1 cellular context compared by ENCODE assay signal in genomic region chr20:23620670-23621386, GRCh38.
TF ChIP-seq lines count a peak whose summit lies in the region.
"Not testable (repeated sequence)": the region's sequence is repeated elsewhere in the genome, so short reads cannot be mapped to it uniquely, and the experiment has no call there.

No MANE protein-coding gene starts in this region.

TF ChIP-seq in HepG2, 621 proteins besides CTCF, POLR2A, EP300 and RAD21 (continued from another document and continues in another):
- TF ChIP-seq, protein P1, sequence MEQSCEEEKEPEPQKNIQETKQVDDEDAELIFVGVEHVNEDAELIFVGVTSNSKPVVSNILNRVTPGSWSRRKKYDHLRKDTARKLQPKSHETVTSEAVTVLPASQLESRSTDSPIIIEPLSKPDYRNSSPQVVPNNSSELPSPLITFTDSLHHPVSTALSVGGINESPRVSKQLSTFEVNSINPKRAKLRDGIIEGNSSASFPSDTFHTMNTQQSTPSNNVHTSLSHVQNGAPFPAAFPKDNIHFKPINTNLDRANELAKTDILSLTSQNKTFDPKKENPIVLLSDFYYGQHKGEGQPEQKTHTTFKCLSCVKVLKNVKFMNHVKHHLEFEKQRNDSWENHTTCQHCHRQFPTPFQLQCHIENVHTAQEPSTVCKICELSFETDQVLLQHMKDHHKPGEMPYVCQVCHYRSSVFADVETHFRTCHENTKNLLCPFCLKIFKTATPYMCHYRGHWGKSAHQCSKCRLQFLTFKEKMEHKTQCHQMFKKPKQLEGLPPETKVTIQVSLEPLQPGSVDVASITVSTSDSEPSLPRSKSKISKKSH (CRISPR knock-in tag; IDR thresholded peaks at IDR 0.05; ENCODE audit: borderline replicate concordance): peak; percentile 90
- TF ChIP-seq CC2D1A (CRISPR knock-in tag; IDR thresholded peaks at IDR 0.05): 0 out of 2 replicates have a peak, but pooled peaks have one; percentile 37
- peak; percentile 67; the same call in 1 of the 2 replicates for TF ChIP-seq ZNF782 (CRISPR knock-in tag; IDR thresholded peaks at IDR 0.05; ENCODE audit: borderline replicate concordance)
- peak; percentile 94 for TF ChIP-seq IRF9 (CRISPR knock-in tag; IDR thresholded peaks at IDR 0.05; ENCODE audit: borderline replicate concordance)
- TF ChIP-seq, protein P2, sequence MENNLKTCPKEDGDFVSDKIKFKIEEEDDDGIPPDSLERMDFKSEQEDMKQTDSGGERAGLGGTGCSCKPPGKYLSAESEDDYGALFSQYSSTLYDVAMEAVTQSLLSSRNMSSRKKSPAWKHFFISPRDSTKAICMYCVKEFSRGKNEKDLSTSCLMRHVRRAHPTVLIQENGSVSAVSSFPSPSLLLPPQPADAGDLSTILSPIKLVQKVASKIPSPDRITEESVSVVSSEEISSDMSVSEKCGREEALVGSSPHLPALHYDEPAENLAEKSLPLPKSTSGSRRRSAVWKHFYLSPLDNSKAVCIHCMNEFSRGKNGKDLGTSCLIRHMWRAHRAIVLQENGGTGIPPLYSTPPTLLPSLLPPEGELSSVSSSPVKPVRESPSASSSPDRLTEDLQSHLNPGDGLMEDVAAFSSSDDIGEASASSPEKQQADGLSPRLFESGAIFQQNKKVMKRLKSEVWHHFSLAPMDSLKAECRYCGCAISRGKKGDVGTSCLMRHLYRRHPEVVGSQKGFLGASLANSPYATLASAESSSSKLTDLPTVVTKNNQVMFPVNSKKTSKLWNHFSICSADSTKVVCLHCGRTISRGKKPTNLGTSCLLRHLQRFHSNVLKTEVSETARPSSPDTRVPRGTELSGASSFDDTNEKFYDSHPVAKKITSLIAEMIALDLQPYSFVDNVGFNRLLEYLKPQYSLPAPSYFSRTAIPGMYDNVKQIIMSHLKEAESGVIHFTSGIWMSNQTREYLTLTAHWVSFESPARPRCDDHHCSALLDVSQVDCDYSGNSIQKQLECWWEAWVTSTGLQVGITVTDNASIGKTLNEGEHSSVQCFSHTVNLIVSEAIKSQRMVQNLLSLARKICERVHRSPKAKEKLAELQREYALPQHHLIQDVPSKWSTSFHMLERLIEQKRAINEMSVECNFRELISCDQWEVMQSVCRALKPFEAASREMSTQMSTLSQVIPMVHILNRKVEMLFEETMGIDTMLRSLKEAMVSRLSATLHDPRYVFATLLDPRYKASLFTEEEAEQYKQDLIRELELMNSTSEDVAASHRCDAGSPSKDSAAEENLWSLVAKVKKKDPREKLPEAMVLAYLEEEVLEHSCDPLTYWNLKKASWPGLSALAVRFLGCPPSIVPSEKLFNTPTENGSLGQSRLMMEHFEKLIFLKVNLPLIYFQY (CRISPR knock-in tag; IDR thresholded peaks at IDR 0.05; ENCODE audit: borderline replicate concordance): 0 out of 2 replicates have a peak, but pooled peaks have one; percentile 46
- 0 out of 2 replicates have a peak, but pooled peaks have one; percentile 18 for TF ChIP-seq ZFP90 (CRISPR knock-in tag; IDR thresholded peaks at IDR 0.05; ENCODE audit: borderline replicate concordance)
- TF ChIP-seq ZNF547 (CRISPR knock-in tag; IDR thresholded peaks at IDR 0.05): peak; percentile 38
- TF ChIP-seq, protein P3, sequence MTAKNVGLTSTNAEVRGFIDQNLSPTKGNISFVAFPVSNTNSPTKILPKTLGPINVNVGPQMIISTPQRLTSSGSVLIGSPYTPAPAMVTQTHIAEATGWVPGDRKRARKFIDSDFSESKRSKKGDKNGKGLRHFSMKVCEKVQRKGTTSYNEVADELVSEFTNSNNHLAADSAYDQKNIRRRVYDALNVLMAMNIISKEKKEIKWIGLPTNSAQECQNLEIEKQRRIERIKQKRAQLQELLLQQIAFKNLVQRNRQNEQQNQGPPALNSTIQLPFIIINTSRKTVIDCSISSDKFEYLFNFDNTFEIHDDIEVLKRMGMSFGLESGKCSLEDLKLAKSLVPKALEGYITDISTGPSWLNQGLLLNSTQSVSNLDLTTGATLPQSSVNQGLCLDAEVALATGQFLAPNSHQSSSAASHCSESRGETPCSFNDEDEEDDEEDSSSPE (CRISPR knock-in tag; IDR thresholded peaks at IDR 0.05): peak; percentile 74
- TF ChIP-seq ZSCAN21 (CRISPR knock-in tag; IDR thresholded peaks at IDR 0.05; ENCODE audit: borderline replicate concordance): peak; percentile 69; the same call in 1 of the 2 replicates
- peak; percentile 64; the same call in 1 of the 2 replicates for TF ChIP-seq ZNF614 (CRISPR knock-in tag; IDR thresholded peaks at IDR 0.05; ENCODE audit: borderline replicate concordance)
- TF ChIP-seq ZNF501 (CRISPR knock-in tag; IDR thresholded peaks at IDR 0.05): peak; percentile 75; the same call in 1 of the 2 replicates
- 0 out of 2 replicates have a peak, but pooled peaks have one; percentile 33 for TF ChIP-seq ESRRA (CRISPR knock-in tag; IDR thresholded peaks at IDR 0.05; ENCODE audit: low read depth)
- TF ChIP-seq SOX5 (CRISPR knock-in tag; IDR thresholded peaks at IDR 0.05; ENCODE audit: borderline replicate concordance): peak; percentile 80
- TF ChIP-seq, protein P4, sequence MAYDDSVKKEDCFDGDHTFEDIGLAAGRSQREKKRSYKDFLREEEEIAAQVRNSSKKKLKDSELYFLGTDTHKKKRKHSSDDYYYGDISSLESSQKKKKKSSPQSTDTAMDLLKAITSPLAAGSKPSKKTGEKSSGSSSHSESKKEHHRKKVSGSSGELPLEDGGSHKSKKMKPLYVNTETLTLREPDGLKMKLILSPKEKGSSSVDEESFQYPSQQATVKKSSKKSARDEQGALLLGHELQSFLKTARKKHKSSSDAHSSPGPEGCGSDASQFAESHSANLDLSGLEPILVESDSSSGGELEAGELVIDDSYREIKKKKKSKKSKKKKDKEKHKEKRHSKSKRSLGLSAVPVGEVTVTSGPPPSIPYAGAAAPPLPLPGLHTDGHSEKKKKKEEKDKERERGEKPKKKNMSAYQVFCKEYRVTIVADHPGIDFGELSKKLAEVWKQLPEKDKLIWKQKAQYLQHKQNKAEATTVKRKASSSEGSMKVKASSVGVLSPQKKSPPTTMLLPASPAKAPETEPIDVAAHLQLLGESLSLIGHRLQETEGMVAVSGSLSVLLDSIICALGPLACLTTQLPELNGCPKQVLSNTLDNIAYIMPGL (CRISPR knock-in tag; IDR thresholded peaks at IDR 0.05; ENCODE audit: borderline replicate concordance in 1 of 2, low read depth in 1 of 2): peak; percentile 61 to 66; a peak in 2 of 4 replicates
- peak; percentile 78 for TF ChIP-seq MED1 (CRISPR knock-in tag; IDR thresholded peaks at IDR 0.05)
- TF ChIP-seq NCOA2 (CRISPR knock-in tag; IDR thresholded peaks at IDR 0.05): 0 out of 2 replicates have a peak, but pooled peaks have one; percentile 38
- not testable (repeated sequence) for TF ChIP-seq GABPA (IDR thresholded peaks at IDR 0.05; ENCODE audit: low read depth, low read length); NONO (IDR thresholded peaks at IDR 0.05); NR2F6 (IDR thresholded peaks at IDR 0.05)
- 0 out of 2 replicates have a peak, but pooled peaks have one; percentile 21 for TF ChIP-seq GABPA (CRISPR knock-in tag; IDR thresholded peaks at IDR 0.05; ENCODE audit: low read depth)
- peak; percentile 65 for TF ChIP-seq SKI (IDR thresholded peaks at IDR 0.05; ENCODE audit: partially characterized antibody)
- peak; percentile 69; the same call in 1 of the 2 replicates for TF ChIP-seq RARA (CRISPR knock-in tag; IDR thresholded peaks at IDR 0.05)
- peak; percentile 34; the same call in 1 of the 2 replicates for TF ChIP-seq ZNF557 (CRISPR knock-in tag; IDR thresholded peaks at IDR 0.05)
- TF ChIP-seq NONO (CRISPR knock-in tag; conservative IDR thresholded peaks at IDR 0.05): peak; percentile 78; the same call in 1 of the 2 replicates
- TF ChIP-seq ZSCAN31 (CRISPR knock-in tag; IDR thresholded peaks at IDR 0.05; ENCODE audit: low read depth): peak; percentile 64; the same call in 1 of the 2 replicates
- 0 out of 2 replicates have a peak, but pooled peaks have one; percentile 40 for TF ChIP-seq CHD2 (IDR thresholded peaks at IDR 0.05; ENCODE audit: low read depth, low read length)
- 0 out of 2 replicates have a peak, but pooled peaks have one; percentile 7 for TF ChIP-seq ZBTB7A (CRISPR knock-in tag; IDR thresholded peaks at IDR 0.05)
- TF ChIP-seq, protein P5, sequence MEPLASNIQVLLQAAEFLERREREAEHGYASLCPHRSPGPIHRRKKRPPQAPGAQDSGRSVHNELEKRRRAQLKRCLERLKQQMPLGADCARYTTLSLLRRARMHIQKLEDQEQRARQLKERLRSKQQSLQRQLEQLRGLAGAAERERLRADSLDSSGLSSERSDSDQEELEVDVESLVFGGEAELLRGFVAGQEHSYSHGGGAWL (CRISPR knock-in tag; IDR thresholded peaks at IDR 0.05): peak; percentile 34; the same call in 1 of the 2 replicates
- TF ChIP-seq, protein P6, sequence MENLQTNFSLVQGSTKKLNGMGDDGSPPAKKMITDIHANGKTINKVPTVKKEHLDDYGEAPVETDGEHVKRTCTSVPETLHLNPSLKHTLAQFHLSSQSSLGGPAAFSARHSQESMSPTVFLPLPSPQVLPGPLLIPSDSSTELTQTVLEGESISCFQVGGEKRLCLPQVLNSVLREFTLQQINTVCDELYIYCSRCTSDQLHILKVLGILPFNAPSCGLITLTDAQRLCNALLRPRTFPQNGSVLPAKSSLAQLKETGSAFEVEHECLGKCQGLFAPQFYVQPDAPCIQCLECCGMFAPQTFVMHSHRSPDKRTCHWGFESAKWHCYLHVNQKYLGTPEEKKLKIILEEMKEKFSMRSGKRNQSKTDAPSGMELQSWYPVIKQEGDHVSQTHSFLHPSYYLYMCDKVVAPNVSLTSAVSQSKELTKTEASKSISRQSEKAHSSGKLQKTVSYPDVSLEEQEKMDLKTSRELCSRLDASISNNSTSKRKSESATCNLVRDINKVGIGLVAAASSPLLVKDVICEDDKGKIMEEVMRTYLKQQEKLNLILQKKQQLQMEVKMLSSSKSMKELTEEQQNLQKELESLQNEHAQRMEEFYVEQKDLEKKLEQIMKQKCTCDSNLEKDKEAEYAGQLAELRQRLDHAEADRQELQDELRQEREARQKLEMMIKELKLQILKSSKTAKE (CRISPR knock-in tag; IDR thresholded peaks at IDR 0.05; ENCODE audit: borderline replicate concordance): peak; percentile 53
- TF ChIP-seq KDM6A (CRISPR knock-in tag; IDR thresholded peaks at IDR 0.05; ENCODE audit: low read depth): peak; percentile 58; the same call in 1 of the 2 replicates
- TF ChIP-seq NR2F6 (CRISPR knock-in tag; IDR thresholded peaks at IDR 0.05): peak; percentile 66; the same call in 1 of the 2 replicates
- peak; percentile 86; the same call in 1 of the 2 replicates for TF ChIP-seq ZBTB42 (CRISPR knock-in tag; IDR thresholded peaks at IDR 0.05)
- TF ChIP-seq ZNF543 (CRISPR knock-in tag; IDR thresholded peaks at IDR 0.05): peak; percentile 87
- TF ChIP-seq NR2C2 (CRISPR knock-in tag; IDR thresholded peaks at IDR 0.05; ENCODE audit: borderline replicate concordance): 0 out of 2 replicates have a peak, but pooled peaks have one; percentile 27
- TF ChIP-seq GTF3A (CRISPR knock-in tag; conservative IDR thresholded peaks at IDR 0.05): peak; percentile 87; the same call in 1 of the 2 replicates
- 0 out of 2 replicates have a peak, but pooled peaks have one; percentile 48 for TF ChIP-seq CBFB (CRISPR knock-in tag; IDR thresholded peaks at IDR 0.05)
- peak; percentile 36; the same call in 1 of the 2 replicates for TF ChIP-seq STAG1 (CRISPR knock-in tag; IDR thresholded peaks at IDR 0.05)
- peak; percentile 30; the same call in 1 of the 2 replicates for TF ChIP-seq ARNT2 (CRISPR knock-in tag; IDR thresholded peaks at IDR 0.05; ENCODE audit: low read depth)
- TF ChIP-seq IRF2 (CRISPR knock-in tag; IDR thresholded peaks at IDR 0.05): peak; percentile 88
